ENCODE assay signal across 10 cellular contexts in the genomic region with DNA sequence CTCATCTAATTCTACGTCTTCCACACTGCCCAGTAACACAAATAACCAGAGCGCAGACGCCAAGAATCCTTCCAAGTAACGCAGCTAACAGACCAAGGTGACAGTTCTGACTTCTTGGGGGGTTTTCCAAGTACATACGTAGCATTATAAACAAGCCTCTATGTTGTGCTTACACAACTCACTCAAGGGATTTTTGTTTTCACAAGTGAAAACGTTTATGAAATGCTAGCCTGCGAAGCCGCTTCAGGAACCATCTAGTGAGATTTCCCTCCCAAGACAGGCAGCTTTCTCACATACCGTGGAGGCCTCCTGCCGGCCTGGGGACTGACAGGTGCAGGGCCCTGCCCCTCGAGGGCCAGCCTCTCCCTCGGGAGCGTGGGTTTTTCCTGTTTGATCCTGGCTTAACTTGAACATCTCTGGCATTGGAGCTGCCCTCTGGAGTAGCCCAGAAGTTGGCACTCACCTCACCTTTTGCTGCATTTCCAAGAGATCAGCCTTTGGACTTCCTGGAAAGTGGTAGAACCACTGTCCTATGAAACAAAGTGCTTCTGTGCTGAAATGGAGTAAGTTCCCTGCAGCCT.
DNase-seq lines count a peak whose midpoint lies in the region; ATAC-seq, FAIRE-seq and TF ChIP-seq lines count a peak whose summit lies in the region.
"Had no signal": no experiment of that assay in that cellular context is flagged by ENCODE, and none has a peak within 500 bp of the region (broad histone marks: within the 10 kb centered on the region; RNA-seq: fewer than 3 reads in every experiment).

No MANE protein-coding gene starts in this region.

- H3K36me3 ChIP-seq in right lobe of liver (no peaks in the 10 kb centered on the region), hepatocyte (replicated peaks; ENCODE audit: insufficient read depth, low read depth) (no peaks in the 10 kb centered on the region)
- H3K36me3 ChIP-seq: ascending aorta had no signal

- no peaks in the 10 kb centered on the region for H3K79me2 ChIP-seq in hepatocyte

- H3K27ac ChIP-seq in right lobe of liver (peak overlapping the region in 1 of 3 donors; percentile 7), hepatocyte (no peak overlapping the region)
- H3K27ac ChIP-seq: ascending aorta, KMS-11 had no signal

- H3K4me1 ChIP-seq in right lobe of liver, result peaks cover 0 to 12% (median 2%) of the 10 kb centered on the region in 4 donors
- no peaks in the 10 kb centered on the region for H3K4me1 ChIP-seq in hepatocyte (ENCODE audit: insufficient read depth)
- H3K4me1 ChIP-seq: ascending aorta had no signal

- peak; percentile 76 for FAIRE-seq in GM18507 (lab: Jason Lieb, UNC)

- 52% methylated on average over 10 of the region's 13 CpGs for WGBS in right lobe of liver (ENCODE audit: insufficient coverage, low coverage, low lambda C conversion rate, missing lambda C conversion rate)
- 78% methylated on average over 13 of the region's 13 CpGs for WGBS in hepatocyte (ENCODE audit: low lambda C conversion rate, missing lambda C conversion rate)

- H3K4me3 ChIP-seq in right lobe of liver (no peak overlapping the region), hepatocyte (no peak overlapping the region)
- H3K4me3 ChIP-seq: ascending aorta had no signal

- no peak for TF ChIP-seq POLR2A in right lobe of liver (IDR thresholded peaks at IDR 0.05)

- no peaks in the 10 kb centered on the region for H3K9me3 ChIP-seq in right lobe of liver
- no peaks in the 10 kb centered on the region for H3K9me3 ChIP-seq in hepatocyte (ENCODE audit: low read depth)
- H3K9me3 ChIP-seq: ascending aorta had no signal

- no peaks in the 10 kb centered on the region for H3K9me2 ChIP-seq in hepatocyte (replicated peaks; ENCODE audit: insufficient read depth)

- no peaks in the 10 kb centered on the region for H4K20me1 ChIP-seq in hepatocyte (ENCODE audit: insufficient read depth, poor library complexity, severe bottlenecking)

- ATAC-seq in GM21528 (IDR thresholded peaks at IDR 0.05; ENCODE audit: low FRiP score, unreplicated experiment) (peak; percentile 58), HG03442 (IDR thresholded peaks at IDR 0.05; ENCODE audit: unreplicated experiment) (peak; percentile 43), right lobe of liver (peak; percentile 76 to 86 (median 78))

- DNase-seq in GM18507 (ENCODE audit: extremely low spot score, insufficient read length, low read depth), result peak; percentile 12
- peak in 2 of 3 donors; percentile 60 to 70 for DNase-seq in right lobe of liver
- no peak for DNase-seq in cerebellar cortex (ENCODE audit: low spot score)
- DNase-seq in HCEC 1CT, result no peak
- DNase-seq in effector CD4-positive, alpha-beta T cell, result no peak
- no peak for DNase-seq in hepatocyte (ENCODE audit: low spot score)

- H3K27me3 ChIP-seq in right lobe of liver, result no peaks in the 10 kb centered on the region
- H3K27me3 ChIP-seq in hepatocyte, result no peaks in the 10 kb centered on the region
- H3K27me3 ChIP-seq: ascending aorta had no signal

- TF ChIP-seq CTCF in right lobe of liver (IDR thresholded peaks at IDR 0.05) (no peak), hepatocyte (IDR thresholded peaks at IDR 0.05; ENCODE audit: poor library complexity) (no peak)

- intact Hi-C loops in right lobe of liver (cut with DNase I), result loop anchor here in 1 of 2 donors (10.0 kb wide), 1 partner anchor 177 kb away; no protein-coding TSS in a partner anchor

- no peak overlapping the region for H3K4me2 ChIP-seq in hepatocyte
- H3K4me2 ChIP-seq: KMS-11 had no signal

- H2AFZ ChIP-seq in hepatocyte, result no peak overlapping the region

Comparison
In these comparisons a context has a peak if more than half of its experiments do, and no peak if none do; other contexts are left out.
1. DNase-seq: peak in GM18507 (single experiment) and right lobe of liver (2 of 3); none in cerebellar cortex (single experiment), HCEC 1CT (single experiment), effector CD4-positive, alpha-beta T cell (single experiment) and hepatocyte (single experiment).
2. Peak in every context shown above with its lines, with median percentiles within 50 percentile points of each other: ATAC-seq.